In the genomic region with DNA sequence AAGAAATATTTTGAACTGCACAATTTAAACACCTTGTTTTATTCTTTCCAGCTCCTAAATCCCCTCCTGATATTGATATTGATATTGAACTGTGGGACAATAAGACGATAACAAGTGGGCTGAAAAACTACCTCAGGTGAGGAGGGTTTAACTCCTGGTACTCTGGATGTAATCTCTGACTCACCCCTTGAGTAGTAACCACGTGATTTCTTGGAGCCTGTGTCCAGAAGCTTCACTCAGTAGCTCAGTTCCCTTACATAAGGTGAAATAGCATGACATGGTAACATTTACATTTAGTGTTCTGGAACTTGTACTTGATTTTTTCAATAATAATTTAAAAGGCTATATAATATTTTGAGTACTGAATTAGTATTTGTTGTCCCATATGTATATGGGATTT, we compare ENCODE assay signal across 18 cellular contexts.
"Had no signal": no experiment of that assay in that cellular context is flagged by ENCODE, and none has a peak within 500 bp of the region (broad histone marks: within the 10 kb centered on the region; RNA-seq: fewer than 3 reads in every experiment).

No MANE protein-coding gene starts in this region.

- H3K36me3 Mint-ChIP-seq: activated CD8-positive, alpha-beta memory T cell treated with anti-CD3 and anti-CD28 coated beads, Interleukin-2, amount 10 ng/mL, durations not matched to agents 7 days and 5 days; activated naive CD8-positive, alpha-beta T cell treated with anti-CD3 and anti-CD28 coated beads for 36 hours; naive thymus-derived CD8-positive, alpha-beta T cell had no signal

- H3K9me3 Mint-ChIP-seq: activated naive CD8-positive, alpha-beta T cell treated with anti-CD3 and anti-CD28 coated beads for 36 hours; brain; endodermal cell had no signal

- H3K36me3 ChIP-seq: pancreas, upper lobe of right lung had no signal

- DNase-seq: activated CD4-positive, alpha-beta T cell treated with anti-CD3 and anti-CD28 coated beads for 1 hour; activated CD4-positive, alpha-beta T cell treated with anti-CD3 and anti-CD28 coated beads, Interleukin-2, amount 50 U/mL, for 48 hours; activated CD8-positive, alpha-beta memory T cell treated with anti-CD3 and anti-CD28 coated beads, Interleukin-2, amount 10 ng/mL, durations not matched to agents 7 days and 5 days; activated effector memory CD4-positive, alpha-beta T cell treated with Interleukin-2 at 50 U/mL for 16 hours; activated naive CD8-positive, alpha-beta T cell treated with anti-CD3 and anti-CD28 coated beads for 36 hours; activated T-cell treated with anti-CD3 and anti-CD28 coated beads, Interleukin-2, amount 50 U/mL, for 24 hours; endodermal cell; erythroblast; naive thymus-derived CD8-positive, alpha-beta T cell; pancreas; stimulated activated CD4-positive, alpha-beta T cell treated with anti-CD3 and anti-CD28 coated beads, Interleukin-1b, Interleukin-23, amount 100 ng/mL, for 48 hours; stomach; testis; upper lobe of right lung had no signal

- H3K27ac ChIP-seq: pancreas, stomach, testis, upper lobe of right lung had no signal

- H3K4me1 ChIP-seq: pancreas, stomach, testis, upper lobe of right lung had no signal

- H3K27ac Mint-ChIP-seq: activated CD8-positive, alpha-beta memory T cell treated with anti-CD3 and anti-CD28 coated beads, Interleukin-2, amount 10 ng/mL, durations not matched to agents 7 days and 5 days; activated naive CD8-positive, alpha-beta T cell treated with anti-CD3 and anti-CD28 coated beads for 36 hours; activated T-cell treated with anti-CD3 and anti-CD28 coated beads, Interleukin-2, amount 50 U/mL, for 24 hours; brain; endodermal cell; memory B cell; naive thymus-derived CD8-positive, alpha-beta T cell had no signal

- ATAC-seq: activated CD8-positive, alpha-beta memory T cell treated with anti-CD3 and anti-CD28 coated beads, Interleukin-2, amount 10 ng/mL, durations not matched to agents 7 days and 5 days; left lobe of liver; naive thymus-derived CD8-positive, alpha-beta T cell; pancreas; upper lobe of right lung had no signal

- FAIRE-seq: islet of Langerhans, pancreas had no signal

- H3K4me3 ChIP-seq: pancreas, stomach, testis, upper lobe of right lung had no signal

- H3K27me3 ChIP-seq: pancreas, stomach, testis, upper lobe of right lung had no signal

- H3K9me3 ChIP-seq: pancreas, stomach, testis, upper lobe of right lung had no signal
